Comparison of ENCODE assay signal across 9 cellular contexts in the genomic region with DNA sequence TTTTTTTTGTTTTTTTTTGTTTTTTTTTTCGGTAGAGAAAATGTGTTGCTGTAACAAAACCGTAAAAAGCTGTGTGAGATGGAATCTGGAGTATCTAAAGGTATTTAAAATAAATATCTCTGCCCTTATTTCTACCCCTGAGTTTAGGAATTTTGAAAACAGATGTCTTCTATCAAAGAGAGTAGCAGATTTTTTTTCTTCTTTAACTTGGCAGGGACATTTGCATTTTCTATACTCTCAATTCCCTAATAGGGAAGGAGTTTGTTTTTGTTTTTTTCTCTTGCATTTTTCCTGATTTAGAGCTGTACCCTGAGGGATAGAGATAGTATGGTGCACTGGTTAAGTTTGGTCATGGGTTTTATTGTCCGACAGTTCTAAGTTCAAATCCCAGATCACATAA.
"Had no signal": no experiment of that assay in that cellular context is flagged by ENCODE, and none has a peak within 500 bp of the region (broad histone marks: within the 10 kb centered on the region; RNA-seq: fewer than 3 reads in every experiment).

No MANE protein-coding gene starts in this region.

- H3K36me3 Mint-ChIP-seq: IgD-negative memory B cell had no signal

- H3K27me3 Mint-ChIP-seq: IgD-negative memory B cell had no signal

- H3K9me3 Mint-ChIP-seq: HFFc6 had no signal

- H3K27ac Mint-ChIP-seq: HFFc6, IgD-negative memory B cell had no signal

- H3K36me3 ChIP-seq: HAP-1 had no signal

- H3K4me1 ChIP-seq: HAP-1 had no signal

- H3K4me3 ChIP-seq: GM23248, HAP-1 had no signal

- DNase-seq: GM23248, GOT3, H7, HFFc6 had no signal

- H3K4me1 Mint-ChIP-seq: IgD-negative memory B cell had no signal

- H3K4me3 Mint-ChIP-seq: HFFc6, IgD-negative memory B cell had no signal

- ATAC-seq: HCT116, HepG2 had no signal

- H3K9ac ChIP-seq: GM23248 had no signal

- H3K27ac ChIP-seq: GM23248, HL-60 had no signal

- H3K9me3 ChIP-seq: HAP-1 had no signal
